16 cellular contexts compared by ENCODE assay signal in genomic region chr20:3221398-3222226, GRCh38. TPM values are rescaled to one million over a fixed set of nuclear protein-coding genes. Genes with fewer than 3 reads are reported as not detected.
A peak's percentile ranks its signal among the peaks of the same experiment; 100 is the strongest.
DNase-seq lines count a peak whose midpoint lies in the region; ATAC-seq and TF ChIP-seq lines count a peak whose summit lies in the region.
"Had no signal": no experiment of that assay in that cellular context is flagged by ENCODE, and none has a peak within 500 bp of the region (broad histone marks: within the 10 kb centered on the region; RNA-seq: fewer than 3 reads in every experiment).

No MANE protein-coding gene starts in this region.

- H3K4me3 Mint-ChIP-seq in Caco-2 (ENCODE audit: unreplicated experiment) = no peak overlapping the region
- no peak overlapping the region for H3K4me3 Mint-ChIP-seq in activated naive CD8-positive, alpha-beta T cell treated with anti-CD3 and anti-CD28 coated beads for 36 hours
- H3K4me3 Mint-ChIP-seq: activated naive CD4-positive, alpha-beta T cell treated with anti-CD3 and anti-CD28 coated beads, Interleukin-2, amount 10 ng/mL, durations not matched to agents 7 days and 5 days; brain; nephron had no signal

- intact Hi-C loops in Caco-2 (cut with micrococcal nuclease; ENCODE audit: unreplicated experiment) = loop anchor here (2.0 kb wide), 1 partner anchor 95 kb away; no protein-coding TSS in a partner anchor

- peaks cover 14% of the 10 kb centered on the region for H3K4me1 Mint-ChIP-seq in Caco-2 (ENCODE audit: low read depth, unreplicated experiment)
- peaks cover 17% of the 10 kb centered on the region for H3K4me1 Mint-ChIP-seq in activated naive CD8-positive, alpha-beta T cell treated with anti-CD3 and anti-CD28 coated beads for 36 hours
- H3K4me1 Mint-ChIP-seq: brain had no signal

- ATAC-seq in esophagus mucosa (peak; percentile 82), HG02571 (IDR thresholded peaks at IDR 0.05; ENCODE audit: unreplicated experiment) (no peak), GM19467 (IDR thresholded peaks at IDR 0.05; ENCODE audit: unreplicated experiment) (no peak), GM21717 (IDR thresholded peaks at IDR 0.05; ENCODE audit: unreplicated experiment) (no peak)

- H3K4me1 ChIP-seq in Caco-2 = peaks cover 31% of the 10 kb centered on the region
- H3K4me1 ChIP-seq in osteoblast (ENCODE audit: insufficient read depth, low read length) = no peaks in the 10 kb centered on the region

- H3K27me3 ChIP-seq in Caco-2 (replicated peaks; ENCODE audit: control insufficient read depth, insufficient read depth, low read length) = no peaks in the 10 kb centered on the region
- no peaks in the 10 kb centered on the region for H3K27me3 ChIP-seq in osteoblast (ENCODE audit: insufficient read depth, low read length)
- H3K27me3 ChIP-seq: MG63 had no signal

- no peaks in the 10 kb centered on the region for H3K27me3 Mint-ChIP-seq in Caco-2 (ENCODE audit: insufficient read depth, unreplicated experiment)
- H3K27me3 Mint-ChIP-seq in activated naive CD8-positive, alpha-beta T cell treated with anti-CD3 and anti-CD28 coated beads for 36 hours = no peaks in the 10 kb centered on the region
- H3K27me3 Mint-ChIP-seq: activated naive CD4-positive, alpha-beta T cell treated with anti-CD3 and anti-CD28 coated beads, Interleukin-2, amount 10 ng/mL, durations not matched to agents 7 days and 5 days; brain; T-cell had no signal

- TF ChIP-seq CTCF in Caco-2 (IDR thresholded peaks at IDR 0.05; ENCODE audit: insufficient read depth in 1 of 2, low read depth in 1 of 2, low read length in 1 of 2, severe bottlenecking in 1 of 2, unreplicated experiment in 1 of 2) (no peak), osteoblast (IDR thresholded peaks at IDR 0.05; ENCODE audit: extremely low read depth, low read depth, low read length) (no peak)

- H4K20me1 ChIP-seq in osteoblast (ENCODE audit: insufficient read depth, low read length) = no peaks in the 10 kb centered on the region

- H3K79me2 ChIP-seq in osteoblast (ENCODE audit: insufficient read depth, low read length) = no peaks in the 10 kb centered on the region

- H3K4me3 ChIP-seq in Caco-2 (ENCODE audit: low read depth, low read length) (no peak overlapping the region), osteoblast (ENCODE audit: insufficient read depth, low read length) (no peak overlapping the region)
- H3K4me3 ChIP-seq: MG63 had no signal

- H3K27ac ChIP-seq in osteoblast (ENCODE audit: low read depth, low read length) = no peak overlapping the region

- H3K9me3 ChIP-seq in Caco-2 (no peaks in the 10 kb centered on the region), osteoblast (ENCODE audit: low read depth, low read length) (no peaks in the 10 kb centered on the region)
- H3K9me3 ChIP-seq: MG63 had no signal

- no peak for DNase-seq in Caco-2
- peak; percentile 52 for DNase-seq in LoVo (ENCODE audit: low spot score)
- peak; percentile 44 for DNase-seq in osteoblast (ENCODE audit: insufficient read length, low spot score, missing footprints)
- DNase-seq in activated naive CD8-positive, alpha-beta T cell treated with anti-CD3 and anti-CD28 coated beads for 36 hours = no peak
- DNase-seq: activated CD4-positive, CD25-positive, alpha-beta regulatory T cell; activated CD8-positive, alpha-beta memory T cell treated with anti-CD3 and anti-CD28 coated beads, Interleukin-2, amount 50 U/mL, for 4 hours; activated naive CD4-positive, alpha-beta T cell treated with anti-CD3 and anti-CD28 coated beads, Interleukin-2, amount 10 ng/mL, durations not matched to agents 7 days and 5 days; MG63; NCI-H748 treated with DMSO at 0.1 percent for 48 hours; T-cell had no signal

- no peak overlapping the region for H3K4me2 ChIP-seq in osteoblast (ENCODE audit: insufficient read depth, low read length)

- POLR2A ChIA-PET in Caco-2 (lab: Charles Lee) = no interaction called here

- BruUV-seq in Caco-2 (replicated peaks; lab: Mats Ljungman, UMichigan) = no TSS peak

- peak overlapping the region; percentile 28 for H3K27ac Mint-ChIP-seq in Caco-2 (ENCODE audit: unreplicated experiment)
- H3K27ac Mint-ChIP-seq in activated naive CD8-positive, alpha-beta T cell treated with anti-CD3 and anti-CD28 coated beads for 36 hours = no peak overlapping the region
- H3K27ac Mint-ChIP-seq: brain had no signal

- no peak overlapping the region for H2AFZ ChIP-seq in osteoblast (ENCODE audit: low read length)

- CTCF ChIA-PET in Caco-2 (lab: Charles Lee) = interaction anchor here (0.7 kb wide), 3 partner anchors 17 to 542 kb away, joined by 4 to 6 read pairs (median 5); partner anchors contain the start of gene SLC4A11

- H3K9me3 Mint-ChIP-seq in Caco-2 (ENCODE audit: unreplicated experiment) = no peaks in the 10 kb centered on the region
- no peaks in the 10 kb centered on the region for H3K9me3 Mint-ChIP-seq in activated naive CD8-positive, alpha-beta T cell treated with anti-CD3 and anti-CD28 coated beads for 36 hours
- H3K9me3 Mint-ChIP-seq: activated naive CD4-positive, alpha-beta T cell treated with anti-CD3 and anti-CD28 coated beads, Interleukin-2, amount 10 ng/mL, durations not matched to agents 7 days and 5 days; brain; nephron; T-cell had no signal

- H3K36me3 ChIP-seq in Caco-2 (ENCODE audit: control insufficient read depth, insufficient read depth, low read length) = peaks cover 1% of the 10 kb centered on the region; the same call in 1 of the 2 replicates
- peaks cover 49% of the 10 kb centered on the region for H3K36me3 ChIP-seq in osteoblast (ENCODE audit: insufficient read depth, low read length)

- peaks cover 40% of the 10 kb centered on the region for H3K36me3 Mint-ChIP-seq in Caco-2 (ENCODE audit: insufficient read depth, unreplicated experiment)
- H3K36me3 Mint-ChIP-seq in activated naive CD8-positive, alpha-beta T cell treated with anti-CD3 and anti-CD28 coated beads for 36 hours = peaks cover 11% of the 10 kb centered on the region

RNA-seq across cellular contexts. Expression of gene ITPA, which starts 12.3 kb away (rescaled TPM):
- total RNA-seq in Caco-2 (2022) (68.4 and 73.8 TPM in 2 replicates), esophagus mucosa (60.6 TPM), osteoblast (29.8 and 34.0 TPM in 2 replicates)
- total RNA-seq in activated naive CD8-positive, alpha-beta T cell treated with anti-CD3 and anti-CD28 coated beads for 36 hours = 10 to 100 TPM; 70.7 to 74.0 TPM

RNA-seq across cellular contexts. Expression of gene DDRGK1, which starts 17.1 kb away (rescaled TPM):
- total RNA-seq in Caco-2 (2022) (76.3 and 84.8 TPM in 2 replicates), esophagus mucosa (47.8 TPM), osteoblast (25.9 and 26.8 TPM in 2 replicates)
- 10 to 100 TPM; 58.8 to 62.0 TPM for total RNA-seq in activated naive CD8-positive, alpha-beta T cell treated with anti-CD3 and anti-CD28 coated beads for 36 hours

RNA-seq across cellular contexts. Expression of gene SLC4A11, which starts 17.4 kb away (rescaled TPM):
- total RNA-seq in Caco-2 (2022) = 8.6 and 9.5 TPM in 2 replicates
- 20.0 TPM for total RNA-seq in esophagus mucosa
- under 0.01 TPM in 2 replicates for total RNA-seq in osteoblast
- 1 to 10 TPM; 1.8 to 2.9 TPM for total RNA-seq in activated naive CD8-positive, alpha-beta T cell treated with anti-CD3 and anti-CD28 coated beads for 36 hours

RNA-seq across cellular contexts. Expression of gene LZTS3, which starts 48.3 kb away (rescaled TPM):
- total RNA-seq in Caco-2 (2022) (4.3 and 4.5 TPM in 2 replicates), esophagus mucosa (1.3 TPM), osteoblast (2.4 and 3.6 TPM in 2 replicates)
- 1 to 10 TPM; 1.6 TPM for total RNA-seq in activated naive CD8-positive, alpha-beta T cell treated with anti-CD3 and anti-CD28 coated beads for 36 hours

Comparison
In these comparisons a context has a peak if more than half of its experiments do, and no peak if none do; other contexts are left out.
1. DNase-seq: peak in LoVo (single experiment) and osteoblast (single experiment); none in Caco-2 (0 of 2) and activated naive CD8-positive, alpha-beta T cell treated with anti-CD3 and anti-CD28 coated beads for 36 hours (single experiment).